ENCODE assay signal across 35 cellular contexts in genomic region chr7:63009771-63010170, GRCh38.
A peak's percentile ranks its signal among the peaks of the same experiment; 100 is the strongest.
DNase-seq lines count a peak whose midpoint lies in the region; ATAC-seq, FAIRE-seq and TF ChIP-seq lines count a peak whose summit lies in the region.
"Had no signal": no experiment of that assay in that cellular context is flagged by ENCODE, and none has a peak within 500 bp of the region (broad histone marks: within the 10 kb centered on the region; RNA-seq: fewer than 3 reads in every experiment).

No MANE protein-coding gene starts in this region.

- H3K4me3 Mint-ChIP-seq in chondrocyte (ENCODE audit: unreplicated experiment) = no peak overlapping the region
- H3K4me3 Mint-ChIP-seq: B cell; CD14-positive monocyte; CD4-positive, alpha-beta memory T cell; CD4-positive, alpha-beta T cell; CD4-positive, CD25-positive, alpha-beta regulatory T cell; CD8-positive, alpha-beta memory T cell; CD8-positive, alpha-beta T cell had no signal

- H3K27me3 Mint-ChIP-seq in chondrocyte (ENCODE audit: low read depth) = no peaks in the 10 kb centered on the region
- H3K27me3 Mint-ChIP-seq: B cell; CD4-positive, alpha-beta memory T cell; CD4-positive, alpha-beta T cell; CD4-positive, CD25-positive, alpha-beta regulatory T cell; CD8-positive, alpha-beta memory T cell had no signal

- no peak overlapping the region for H3K4me3 ChIP-seq in mucosa of descending colon
- H3K4me3 ChIP-seq: A549; BLaER1; BLaER1 treated with 17β-estradiol and CSF1 and Interleukin-3, amounts not matched to agents 10 nM and 100 nM had no signal

- H3K9me3 Mint-ChIP-seq in chondrocyte (ENCODE audit: low read depth) = peaks cover 54% of the 10 kb centered on the region

- peaks cover 2% of the 10 kb centered on the region for H3K36me3 Mint-ChIP-seq in chondrocyte (ENCODE audit: low read depth)
- H3K36me3 Mint-ChIP-seq: CD14-positive monocyte; CD4-positive, alpha-beta memory T cell; CD4-positive, CD25-positive, alpha-beta regulatory T cell; CD8-positive, alpha-beta T cell had no signal

- intact Hi-C loops in mucosa of descending colon (cut with DNase I, micrococcal nuclease) = no loop called here

- FAIRE-seq in colon (lab: Jason Lieb, UNC) (peak; percentile 65), frontal cortex (lab: Jason Lieb, UNC) (peak; percentile 39)
- FAIRE-seq: A204.1, A549, D721Med had no signal

- ATAC-seq in mucosa of descending colon = no peak
- ATAC-seq: A549; CD8-positive, alpha-beta T cell had no signal

- H3K9me3 ChIP-seq in mucosa of descending colon = peaks cover 46% of the 10 kb centered on the region
- H3K9me3 ChIP-seq: BE2C, BLaER1 had no signal

- TF ChIP-seq CTCF in chondrocyte (IDR thresholded peaks at IDR 0.05) = no peak
- TF ChIP-seq CTCF in mucosa of descending colon (IDR thresholded peaks at IDR 0.05) = no peak

- H3K36me3 ChIP-seq in mucosa of descending colon (ENCODE audit: low read depth) = no peaks in the 10 kb centered on the region
- H3K36me3 ChIP-seq: BE2C; BLaER1; BLaER1 treated with 17β-estradiol and CSF1 and Interleukin-3, amounts not matched to agents 10 nM and 100 nM had no signal

- DNase-seq in chondrocyte (ENCODE audit: low spot score) = peak; percentile 79
- no peak for DNase-seq in frontal cortex (ENCODE audit: low spot score in 2 of 2)
- DNase-seq in mesenteric fat pad (ENCODE audit: low spot score) = peak; percentile 59
- no peak for DNase-seq in mucosa of descending colon
- DNase-seq in H4 (ENCODE audit: low spot score) = no peak
- no peak for DNase-seq in NCI-H1048 (lab: John Stamatoyannopoulos, UW)
- DNase-seq in NCI-H128 (lab: John Stamatoyannopoulos, UW; ENCODE audit: unreplicated experiment) = no peak
- DNase-seq: 8988T; ACHN; AML-193; BE2C; C1 segment of cervical spinal cord; Caco-2; Calu3; CD4-positive, alpha-beta memory T cell; CD4-positive, alpha-beta T cell; CD4-positive, CD25-positive, alpha-beta regulatory T cell; CD8-positive, alpha-beta memory T cell; CD8-positive, alpha-beta T cell; COR-L47; DMS 273 treated with DMSO at 0.1 percent for 48 hours; DMS153; DMS53; DMS79; DMS79 treated with DMSO at 0.1 percent for 48 hours; DND-41; EL had no signal

- no peaks in the 10 kb centered on the region for H3K4me1 ChIP-seq in mucosa of descending colon (ENCODE audit: low read depth)
- H3K4me1 ChIP-seq: A549; BE2C; BLaER1; BLaER1 treated with 17β-estradiol and CSF1 and Interleukin-3, amounts not matched to agents 10 nM and 100 nM; Caco-2 had no signal

- no peak overlapping the region for H3K27ac Mint-ChIP-seq in chondrocyte (ENCODE audit: unreplicated experiment)
- H3K27ac Mint-ChIP-seq: B cell; CD14-positive monocyte; CD4-positive, alpha-beta memory T cell; CD4-positive, alpha-beta T cell; CD4-positive, CD25-positive, alpha-beta regulatory T cell; CD8-positive, alpha-beta memory T cell; CD8-positive, alpha-beta T cell had no signal

- H3K4me1 Mint-ChIP-seq in chondrocyte (ENCODE audit: low read depth) = no peaks in the 10 kb centered on the region
- H3K4me1 Mint-ChIP-seq: B cell; CD14-positive monocyte; CD4-positive, alpha-beta memory T cell; CD4-positive, CD25-positive, alpha-beta regulatory T cell; CD8-positive, alpha-beta memory T cell had no signal

Comparison
In these comparisons a context has a peak if more than half of its experiments do, and no peak if none do; other contexts are left out.
1. DNase-seq: peak in chondrocyte (single experiment) and mesenteric fat pad (single experiment); none in frontal cortex (0 of 2), mucosa of descending colon (0 of 3), H4 (single experiment), NCI-H1048 (single experiment) and NCI-H128 (single experiment).